In the genomic region with DNA sequence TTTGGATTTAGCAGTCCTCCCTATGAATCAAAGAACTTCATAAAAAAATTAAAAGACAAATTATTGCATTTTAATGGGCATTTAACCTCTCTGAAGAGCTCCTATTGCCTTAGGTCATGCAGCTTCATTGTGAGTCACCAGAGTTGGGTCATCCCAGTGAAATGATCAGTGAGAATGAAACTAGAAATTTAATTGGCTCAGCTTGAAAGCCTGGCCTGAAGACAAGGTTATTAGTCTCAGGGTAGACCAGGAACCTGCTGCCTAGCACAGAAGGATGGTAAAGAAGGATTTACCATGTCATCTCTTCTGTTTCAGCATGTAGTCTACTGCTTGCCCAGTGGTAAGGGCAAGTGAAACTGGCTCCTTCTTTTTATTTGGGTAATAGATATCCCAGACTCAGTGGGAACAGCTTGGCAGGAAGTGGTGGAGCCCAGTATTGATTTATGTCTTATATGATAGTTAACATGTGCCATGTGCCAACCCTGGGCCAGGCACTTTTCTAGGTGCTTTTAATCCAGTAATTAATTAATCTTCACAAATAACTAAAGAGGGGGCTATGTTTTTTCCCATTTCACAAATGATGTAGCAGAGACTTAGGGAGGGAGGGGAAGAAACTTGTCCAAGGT, we compare ENCODE assay signal across 7 cellular contexts. TPM values are rescaled to one million over a fixed set of nuclear protein-coding genes. Genes with fewer than 3 reads are reported as not detected.
DNase-seq lines count a peak whose midpoint lies in the region; ATAC-seq and TF ChIP-seq lines count a peak whose summit lies in the region.

No MANE protein-coding gene starts in this region.

- no peak overlapping the region for H3K9ac ChIP-seq in adipocyte (ENCODE audit: low read length)

- no peaks in the 10 kb centered on the region for H3K9me3 ChIP-seq in adipocyte (ENCODE audit: control insufficient read depth, low read length)
- H3K9me3 ChIP-seq in osteoblast (ENCODE audit: low read depth, low read length), result no peaks in the 10 kb centered on the region

- H3K4me3 ChIP-seq in adipocyte (ENCODE audit: low read length) (no peak overlapping the region), osteoblast (ENCODE audit: insufficient read depth, low read length) (no peak overlapping the region)

- peak overlapping the region; percentile 57 for H3K27ac ChIP-seq in osteoblast (ENCODE audit: low read depth, low read length)

- H3K27me3 ChIP-seq in adipocyte (replicated peaks; ENCODE audit: control insufficient read depth, insufficient read depth, low read length) (no peaks in the 10 kb centered on the region), osteoblast (ENCODE audit: insufficient read depth, low read length) (no peaks in the 10 kb centered on the region)

- TF ChIP-seq CTCF in osteoblast (IDR thresholded peaks at IDR 0.05; ENCODE audit: extremely low read depth, low read depth, low read length), result no peak

- no peaks in the 10 kb centered on the region for H4K20me1 ChIP-seq in osteoblast (ENCODE audit: insufficient read depth, low read length)

- no peaks in the 10 kb centered on the region for H3K79me2 ChIP-seq in osteoblast (ENCODE audit: insufficient read depth, low read length)

- peak overlapping the region; percentile 39 for H3K4me2 ChIP-seq in osteoblast (ENCODE audit: insufficient read depth, low read length)

- H3K4me1 ChIP-seq in adipocyte (ENCODE audit: control insufficient read depth, insufficient read depth, low read length) (peaks cover 36% of the 10 kb centered on the region), osteoblast (ENCODE audit: insufficient read depth, low read length) (peaks cover 23% of the 10 kb centered on the region)

- H3K36me3 ChIP-seq in adipocyte (ENCODE audit: control insufficient read depth, insufficient read depth, low read length, severe bottlenecking) (no peaks in the 10 kb centered on the region), osteoblast (ENCODE audit: insufficient read depth, low read length) (no peaks in the 10 kb centered on the region)

- H2AFZ ChIP-seq in osteoblast (ENCODE audit: low read length), result peak overlapping the region; percentile 74

- DNase-seq in adipocyte (ENCODE audit: low read depth), result peak; percentile 77
- DNase-seq in osteoblast (ENCODE audit: insufficient read length, low spot score, missing footprints), result peak; percentile 94
- no peak for DNase-seq in GDM1 (lab: John Stamatoyannopoulos, UW)
- no peak for DNase-seq in SHP77 (lab: John Stamatoyannopoulos, UW)

- ATAC-seq in GM18858 (IDR thresholded peaks at IDR 0.05; ENCODE audit: unreplicated experiment) (peak; percentile 55), HG03565 (IDR thresholded peaks at IDR 0.05; ENCODE audit: unreplicated experiment) (peak; percentile 69), GM18520 (IDR thresholded peaks at IDR 0.05; ENCODE audit: unreplicated experiment) (no peak)

RNA-seq across cellular contexts. Expression of a gene that starts 23.6 kb away (rescaled TPM):
- 3.3 and 3.5 TPM in 2 replicates for total RNA-seq in osteoblast

Comparison
In these comparisons a context has a peak if more than half of its experiments do, and no peak if none do; other contexts are left out.
1. DNase-seq: peak in adipocyte (single experiment) and osteoblast (single experiment); none in GDM1 (single experiment) and SHP77 (0 of 2).